Comparison of ENCODE assay signal across 22 cellular contexts in the genomic region with DNA sequence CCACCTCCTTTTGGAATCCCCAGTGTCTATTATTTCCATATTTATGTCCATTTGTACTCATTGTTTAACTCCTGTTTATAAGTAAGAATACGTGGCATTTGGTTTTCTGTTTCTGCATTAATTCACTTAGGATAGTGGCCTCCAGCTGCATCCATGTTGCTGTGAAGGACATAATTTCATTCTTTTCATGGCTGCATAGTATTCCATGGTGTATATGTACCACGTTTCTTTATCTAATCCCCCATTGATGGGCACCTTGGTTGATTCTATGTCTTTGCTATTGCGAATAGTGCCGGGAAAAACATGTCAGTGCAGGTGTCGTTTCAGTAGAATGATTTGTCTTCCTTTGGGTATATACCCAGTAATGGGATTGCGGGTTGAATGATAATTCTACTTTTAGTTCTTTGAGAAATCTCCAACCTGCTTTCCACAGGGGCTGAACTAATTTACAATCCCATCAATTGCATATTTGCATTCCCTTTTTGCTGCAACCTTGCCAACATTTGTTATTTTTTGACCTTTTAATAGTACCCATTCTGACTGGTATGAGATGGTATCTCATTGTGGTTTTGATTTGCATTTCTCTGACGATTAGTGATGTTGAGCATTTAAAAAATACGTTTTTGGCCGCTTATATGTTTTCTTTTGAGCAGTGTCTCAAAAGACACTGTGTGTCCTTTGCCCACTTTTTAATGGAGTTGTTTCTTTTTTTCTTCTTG.
DNase-seq lines count a peak whose midpoint lies in the region; ATAC-seq and TF ChIP-seq lines count a peak whose summit lies in the region.
"Had no signal": no experiment of that assay in that cellular context is flagged by ENCODE, and none has a peak within 500 bp of the region (broad histone marks: within the 10 kb centered on the region; RNA-seq: fewer than 3 reads in every experiment).

No MANE protein-coding gene starts in this region.

- WGBS in endodermal cell (ENCODE audit: insufficient coverage in 1 of 2, insufficient read length in 1 of 2), 2 experiments: 82 to 89% methylated on average over 7 to 9 of the region's 9 CpGs

- H3K27me3 Mint-ChIP-seq in endodermal cell (ENCODE audit: insufficient read depth): peaks cover 2% of the 10 kb centered on the region
- H3K27me3 Mint-ChIP-seq in chondrocyte (ENCODE audit: low read depth): peaks cover 5% of the 10 kb centered on the region

- no peak overlapping the region for H3K27ac Mint-ChIP-seq in endodermal cell
- H3K27ac Mint-ChIP-seq in chondrocyte (ENCODE audit: unreplicated experiment): no peak overlapping the region
- H3K27ac Mint-ChIP-seq: CD4-positive, alpha-beta T cell; CD8-positive, alpha-beta memory T cell had no signal

- no peaks in the 10 kb centered on the region for H3K36me3 ChIP-seq in HEK293 (ENCODE audit: control insufficient read depth in 2 of 2, insufficient read depth in 1 of 2, low read length in 2 of 2)
- H3K36me3 ChIP-seq in endodermal cell (ENCODE audit: control insufficient read depth, insufficient read depth, low read length): no peaks in the 10 kb centered on the region
- H3K36me3 ChIP-seq: BE2C; BLaER1 treated with 17β-estradiol and CSF1 and Interleukin-3, amounts not matched to agents 10 nM and 100 nM had no signal

- H3K9me3 Mint-ChIP-seq in endodermal cell (peaks cover 9% of the 10 kb centered on the region), chondrocyte (ENCODE audit: low read depth) (peaks cover 15% of the 10 kb centered on the region)

- H3K9me3 ChIP-seq in HEK293 (ENCODE audit: control insufficient read depth, insufficient read depth, low read depth, low read length) (no peaks in the 10 kb centered on the region), endodermal cell (ENCODE audit: control insufficient read depth, low read length) (no peaks in the 10 kb centered on the region)
- H3K9me3 ChIP-seq: BE2C had no signal

- H3K27me3 ChIP-seq in endodermal cell (ENCODE audit: control insufficient read depth, insufficient read depth, low read length, poor library complexity, severe bottlenecking): no peaks in the 10 kb centered on the region
- H3K27me3 ChIP-seq: BE2C; BLaER1 treated with 17β-estradiol and CSF1 and Interleukin-3, amounts not matched to agents 10 nM and 100 nM had no signal

- TF ChIP-seq CTCF in HEK293 (tag by site-specific recombination; IDR thresholded peaks at IDR 0.05) (no peak), endodermal cell (conservative IDR thresholded peaks at IDR 0.05) (no peak), chondrocyte (IDR thresholded peaks at IDR 0.05) (no peak)

- H3K27ac ChIP-seq in HEK293 (ENCODE audit: extremely low read depth, low read depth, low read length) (no peak overlapping the region), endodermal cell (ENCODE audit: low read depth, low read length) (no peak overlapping the region)
- H3K27ac ChIP-seq: A549; BLaER1 treated with 17β-estradiol and CSF1 and Interleukin-3, amounts not matched to agents 10 nM and 100 nM; GM23248 had no signal

- CTCF ChIA-PET in HEK293 (lab: Yijun Ruan, JAX): interaction anchor here (0.6 kb wide), 1 partner anchor 208 kb away, joined by 3 read pairs; no protein-coding TSS in a partner anchor

- H3K4me3 Mint-ChIP-seq in endodermal cell: no peak overlapping the region
- H3K4me3 Mint-ChIP-seq in chondrocyte (ENCODE audit: unreplicated experiment): no peak overlapping the region
- H3K4me3 Mint-ChIP-seq: CD14-positive monocyte; CD4-positive, alpha-beta T cell; CD8-positive, alpha-beta memory T cell had no signal

- H3K4me1 Mint-ChIP-seq in endodermal cell (no peaks in the 10 kb centered on the region), chondrocyte (ENCODE audit: low read depth) (peaks cover 7% of the 10 kb centered on the region)
- H3K4me1 Mint-ChIP-seq: CD8-positive, alpha-beta memory T cell had no signal

- ATAC-seq in SK-N-SH treated with all-trans-retinoic acid at 6 μM for 48 hours (peak; percentile 43), HG02759 (IDR thresholded peaks at IDR 0.05; ENCODE audit: unreplicated experiment) (no peak)
- ATAC-seq: A549 had no signal

- no peak overlapping the region for H3K9ac ChIP-seq in endodermal cell (ENCODE audit: extremely low read depth, low read length, poor library complexity, severe bottlenecking)
- H3K9ac ChIP-seq: BLaER1 treated with 17β-estradiol and CSF1 and Interleukin-3, amounts not matched to agents 10 nM and 100 nM; GM23248 had no signal

- H3K4me3 ChIP-seq in HEK293 (ENCODE audit: low read depth, low read length): no peak overlapping the region
- no peak overlapping the region for H3K4me3 ChIP-seq in endodermal cell (ENCODE audit: low read length)
- H3K4me3 ChIP-seq: A549; BLaER1 treated with 17β-estradiol and CSF1 and Interleukin-3, amounts not matched to agents 10 nM and 100 nM; GM23248 had no signal

- H3K36me3 Mint-ChIP-seq in endodermal cell (ENCODE audit: low read depth) (no peaks in the 10 kb centered on the region), chondrocyte (ENCODE audit: low read depth) (peaks cover 6% of the 10 kb centered on the region)
- H3K36me3 Mint-ChIP-seq: CD14-positive monocyte had no signal

- POLR2A ChIA-PET in HEK293 (lab: Yijun Ruan, JAX): no interaction called here

- no peaks in the 10 kb centered on the region for H3K4me1 ChIP-seq in HEK293 (ENCODE audit: control insufficient read depth, insufficient read depth, low read length)
- no peaks in the 10 kb centered on the region for H3K4me1 ChIP-seq in endodermal cell (ENCODE audit: control insufficient read depth, insufficient read depth, low read length)
- H3K4me1 ChIP-seq: BE2C had no signal

- DNase-seq in M059J (ENCODE audit: low read depth) (peak; percentile 72), endodermal cell (peak; percentile 0), DMS53 (lab: John Stamatoyannopoulos, UW) (no peak), NCI-H526 (lab: John Stamatoyannopoulos, UW) (no peak), chondrocyte (ENCODE audit: low spot score) (no peak)
- DNase-seq: 8988T; ACHN; AML-193; BE2C; CD4-positive, alpha-beta T cell; CD8-positive, alpha-beta memory T cell; DMS 273 treated with DMSO at 0.1 percent for 48 hours; DMS79 treated with DMSO at 0.1 percent for 48 hours; GM23248; H7; HCEC 1CT had no signal

TF ChIP-seq in HEK293, 187 proteins besides CTCF, POLR2A, EP300 and RAD21:
- TF ChIP-seq ZNF155 (tag by site-specific recombination; IDR thresholded peaks at IDR 0.05): no peak
- TF ChIP-seq MZF1 (tag by site-specific recombination; IDR thresholded peaks at IDR 0.05; ENCODE audit: borderline replicate concordance): peak; percentile 68; the same call in 1 of the 2 replicates
- no peak for TF ChIP-seq ZNF416 (tag by site-specific recombination; IDR thresholded peaks at IDR 0.05)
- no peak for TF ChIP-seq TRIM28 (IDR thresholded peaks at IDR 0.05; ENCODE audit: borderline replicate concordance, low read length)
- no peak for TF ChIP-seq ZNF292 (tag by site-specific recombination; IDR thresholded peaks at IDR 0.05; ENCODE audit: borderline replicate concordance, low read depth)
- TF ChIP-seq, protein P1, sequence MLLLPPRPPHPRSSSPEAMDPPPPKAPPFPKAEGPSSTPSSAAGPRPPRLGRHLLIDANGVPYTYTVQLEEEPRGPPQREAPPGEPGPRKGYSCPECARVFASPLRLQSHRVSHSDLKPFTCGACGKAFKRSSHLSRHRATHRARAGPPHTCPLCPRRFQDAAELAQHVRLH (tag by site-specific recombination; IDR thresholded peaks at IDR 0.05): 0 out of 2 replicates have a peak, but pooled peaks have one; percentile 17
- TF ChIP-seq ZFP69B (tag by site-specific recombination; IDR thresholded peaks at IDR 0.05): no peak
- TF ChIP-seq ZNF146 (tag by site-specific recombination; IDR thresholded peaks at IDR 0.05): peak; percentile 82
TF ChIP-seq in HEK293: peak in this region for 3.

TF ChIP-seq in SK-N-SH treated with all-trans-retinoic acid at 6 μM for 48 hours, 23 proteins besides CTCF, POLR2A, EP300 and RAD21:
- 0 out of 2 replicates have a peak, but pooled peaks have one; percentile 23 for TF ChIP-seq ISL1 (CRISPR knock-in tag; IDR thresholded peaks at IDR 0.05)
- no peak for TF ChIP-seq ZNF70 (CRISPR knock-in tag; IDR thresholded peaks at IDR 0.05)
- peak; percentile 50; the same call in 1 of the 2 replicates for TF ChIP-seq ZNF8 (CRISPR knock-in tag; IDR thresholded peaks at IDR 0.05)
TF ChIP-seq in SK-N-SH treated with all-trans-retinoic acid at 6 μM for 48 hours: peak in this region for 2.

Comparison
In these comparisons a context has a peak if more than half of its experiments do, and no peak if none do; other contexts are left out.
1. DNase-seq: peak in M059J (single experiment) and endodermal cell (single experiment); none in DMS53 (single experiment), NCI-H526 (0 of 2) and chondrocyte (single experiment).